ENCODE assay signal across 8 cellular contexts in the genomic region with DNA sequence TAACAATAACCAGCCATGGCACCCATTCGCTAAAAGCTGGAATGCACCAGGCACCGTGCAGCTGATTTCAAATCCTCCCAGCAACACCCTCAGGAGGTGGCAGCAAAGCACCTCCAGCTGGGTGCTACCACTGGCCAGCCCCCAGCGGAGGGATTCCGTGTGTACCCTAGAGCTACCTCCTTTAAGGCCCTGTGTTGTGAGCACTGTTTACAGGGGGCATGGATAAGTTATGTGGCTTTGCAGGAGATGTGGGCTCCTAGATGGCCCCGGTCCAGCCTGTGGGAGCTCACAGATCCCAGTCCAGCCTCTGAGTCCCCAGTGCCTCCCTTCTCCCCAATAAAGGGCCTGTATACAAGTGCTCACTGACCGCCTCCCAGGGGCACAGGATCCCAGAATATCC. TPM values are rescaled to one million over a fixed set of nuclear protein-coding genes. Genes with fewer than 3 reads are reported as not detected.
DNase-seq lines count a peak whose midpoint lies in the region; ATAC-seq and TF ChIP-seq lines count a peak whose summit lies in the region.

No MANE protein-coding gene starts in this region.

- no peak overlapping the region for H2AFZ ChIP-seq in GM23248

- H3K36me3 ChIP-seq in GM06990 (ENCODE audit: control insufficient read depth, insufficient read depth, low read length), result peaks cover 8% of the 10 kb centered on the region
- H3K36me3 ChIP-seq in GM23248 (ENCODE audit: low read depth), result peaks cover 2% of the 10 kb centered on the region; the same call in 1 of the 2 replicates
- peaks cover 11 to 39% (median 36%) of the 10 kb centered on the region in 4 donors for H3K36me3 ChIP-seq in esophagus muscularis mucosa
- peaks cover 16% of the 10 kb centered on the region for H3K36me3 ChIP-seq in WERI-Rb-1

- 44 to 59% methylated on average over 6 of the region's 6 CpGs for WGBS in GM23248 (ENCODE audit: low coverage in 1 of 2, low lambda C conversion rate in 2 of 2, missing lambda C conversion rate in 2 of 2), 2 experiments
- WGBS in esophagus muscularis mucosa, result 32% methylated on average over 3 of the region's 6 CpGs

- peak; percentile 41 for TF ChIP-seq CTCF in GM06990 (IDR thresholded peaks at IDR 0.05; ENCODE audit: insufficient read depth, low read length, poor library complexity, severe bottlenecking)
- peak; percentile 22 to 38 (median 26) for TF ChIP-seq CTCF in esophagus muscularis mucosa (IDR thresholded peaks at IDR 0.05)
- no peak for TF ChIP-seq CTCF in WERI-Rb-1 (IDR thresholded peaks at IDR 0.05; ENCODE audit: low read depth, low read length)

- in situ Hi-C loops in GM23248 (cut with MboI), result no loop called here

- peak overlapping the region; percentile 79 for H3K4me3 Mint-ChIP-seq in activated CD8-positive, alpha-beta memory T cell treated with anti-CD3 and anti-CD28 coated beads, Interleukin-2, amount 10 ng/mL, durations not matched to agents 7 days and 5 days

- H3K4me1 ChIP-seq in GM23248 (ENCODE audit: insufficient read depth) (no peaks in the 10 kb centered on the region), esophagus muscularis mucosa (peaks cover 22 to 92% (median 65%) of the 10 kb centered on the region in 4 donors)

- H3K9me2 ChIP-seq in GM23248 (ENCODE audit: insufficient read depth), result no peaks in the 10 kb centered on the region

- H3F3A ChIP-seq in GM23248 (ENCODE audit: insufficient read depth), result peaks cover 12% of the 10 kb centered on the region

- intact Hi-C loops in esophagus muscularis mucosa (cut with DNase I), result no loop called here

- no peak for TF ChIP-seq EP300 in esophagus muscularis mucosa (IDR thresholded peaks at IDR 0.05)

- H3K27ac ChIP-seq in GM23248 (peak overlapping the region; percentile 85), esophagus muscularis mucosa (replicated peaks in 1 of 4) (peak overlapping the region; percentile 80 to 85 (median 82)), WERI-Rb-1 (no peak overlapping the region)

- H3K9me3 ChIP-seq in GM23248 (ENCODE audit: low read depth) (no peaks in the 10 kb centered on the region), esophagus muscularis mucosa (no peaks in the 10 kb centered on the region), WERI-Rb-1 (ENCODE audit: severe bottlenecking) (no peaks in the 10 kb centered on the region)

- DNase-seq in GM06990 (ENCODE audit: extremely low read depth, insufficient read length) (peak; percentile 61), GM23248 (peak; percentile 57), NAMALWA (ENCODE audit: low spot score) (peak; percentile 84), esophagus muscularis mucosa (ENCODE audit: extremely low spot score) (no peak), skeletal muscle cell (ENCODE audit: low read depth) (no peak), DMS79 treated with DMSO at 0.1 percent for 48 hours (lab: John Stamatoyannopoulos, UW) (no peak), WERI-Rb-1 (no peak)
- DNase-seq in activated CD8-positive, alpha-beta memory T cell treated with anti-CD3 and anti-CD28 coated beads, Interleukin-2, amount 10 ng/mL, durations not matched to agents 7 days and 5 days, result peak; percentile 84

- CTCF ChIA-PET in activated CD8-positive, alpha-beta memory T cell treated with anti-CD3 and anti-CD28 coated beads, Interleukin-2, amount 10 ng/mL, durations not matched to agents 7 days and 5 days (lab: Charles Lee), result interaction anchor here (0.8 to 5.6 kb wide), 26 partner anchors 8 to 422 kb away, joined by 3 to 30 read pairs (median 4); a partner anchor contains a TSS

- ATAC-seq in activated CD8-positive, alpha-beta memory T cell treated with anti-CD3 and anti-CD28 coated beads, Interleukin-2, amount 10 ng/mL, durations not matched to agents 7 days and 5 days, result peak; percentile 65

- no peaks in the 10 kb centered on the region for H4K20me1 ChIP-seq in GM23248 (ENCODE audit: insufficient read depth)

- H3K36me3 Mint-ChIP-seq in activated CD8-positive, alpha-beta memory T cell treated with anti-CD3 and anti-CD28 coated beads, Interleukin-2, amount 10 ng/mL, durations not matched to agents 7 days and 5 days, result peaks cover 13% of the 10 kb centered on the region

- H3K27ac Mint-ChIP-seq in activated CD8-positive, alpha-beta memory T cell treated with anti-CD3 and anti-CD28 coated beads, Interleukin-2, amount 10 ng/mL, durations not matched to agents 7 days and 5 days, result peak overlapping the region; percentile 97

- peaks cover 99% of the 10 kb centered on the region for H3K79me2 ChIP-seq in GM23248 (ENCODE audit: insufficient read depth)

- H3K9me3 Mint-ChIP-seq in activated CD8-positive, alpha-beta memory T cell treated with anti-CD3 and anti-CD28 coated beads, Interleukin-2, amount 10 ng/mL, durations not matched to agents 7 days and 5 days (ENCODE audit: low read depth), result no peaks in the 10 kb centered on the region

- no peak for TF ChIP-seq POLR2A in esophagus muscularis mucosa (IDR thresholded peaks at IDR 0.05; ENCODE audit: low read depth)

- H3K27me3 ChIP-seq in GM06990 (replicated peaks; ENCODE audit: control insufficient read depth, insufficient read depth, low read length) (no peaks in the 10 kb centered on the region), GM23248 (replicated peaks; ENCODE audit: insufficient read depth) (no peaks in the 10 kb centered on the region), esophagus muscularis mucosa (no peaks in the 10 kb centered on the region), WERI-Rb-1 (ENCODE audit: insufficient read depth, low read depth, severe bottlenecking) (no peaks in the 10 kb centered on the region)

- peak overlapping the region; percentile 92 for H3K4me2 ChIP-seq in GM23248 (ENCODE audit: unreplicated experiment)

- no peaks in the 10 kb centered on the region for H3K27me3 Mint-ChIP-seq in activated CD8-positive, alpha-beta memory T cell treated with anti-CD3 and anti-CD28 coated beads, Interleukin-2, amount 10 ng/mL, durations not matched to agents 7 days and 5 days

- H3K4me1 Mint-ChIP-seq in activated CD8-positive, alpha-beta memory T cell treated with anti-CD3 and anti-CD28 coated beads, Interleukin-2, amount 10 ng/mL, durations not matched to agents 7 days and 5 days, result peaks cover 38% of the 10 kb centered on the region

- H3K9ac ChIP-seq in GM23248, result peak overlapping the region; percentile 91

- peak overlapping the region; percentile 78 for H3K4me3 ChIP-seq in GM06990 (replicated peaks; ENCODE audit: low read depth, low read length)
- peak overlapping the region; percentile 78 for H3K4me3 ChIP-seq in GM23248
- H3K4me3 ChIP-seq in esophagus muscularis mucosa, result peak overlapping the region; percentile 36 to 56 (median 39)
- peak overlapping the region; percentile 3 for H3K4me3 ChIP-seq in skeletal muscle cell (ENCODE audit: low read depth, low read length)
- no peak overlapping the region for H3K4me3 ChIP-seq in WERI-Rb-1 (ENCODE audit: low read depth, low read length)

RNA-seq across cellular contexts. Expression of a gene that starts 27.1 kb away (rescaled TPM):
- total RNA-seq in GM23248 (2014; rRNA removed; shearing (Covaris generic)), result 47.4 and 51.8 TPM in 2 replicates
- 3.7 and 4.8 TPM in 2 replicates for polyA plus RNA-seq in GM23248 (2016; fragmentation: Nextera tagmentation; extraction: Ambion mirVana)
- 10 to 100 TPM; 64.0 to 65.7 TPM for total RNA-seq in activated CD8-positive, alpha-beta memory T cell treated with anti-CD3 and anti-CD28 coated beads, Interleukin-2, amount 10 ng/mL, durations not matched to agents 7 days and 5 days
- total RNA-seq in esophagus muscularis mucosa, result 100 to 1,000 TPM; 101 to 277 (median 166) TPM

Comparison
In these comparisons a context has a peak if more than half of its experiments do, and no peak if none do; other contexts are left out.
1. DNase-seq: peak in GM06990 (single experiment), GM23248 (single experiment), NAMALWA (single experiment) and activated CD8-positive, alpha-beta memory T cell treated with anti-CD3 and anti-CD28 coated beads, Interleukin-2, amount 10 ng/mL, durations not matched to agents 7 days and 5 days (single experiment); none in esophagus muscularis mucosa (single experiment), skeletal muscle cell (single experiment), DMS79 treated with DMSO at 0.1 percent for 48 hours (single experiment) and WERI-Rb-1 (single experiment).